7 cellular contexts compared by ENCODE assay signal in genomic region chr17:78185981-78186688, GRCh38. TPM values are rescaled to one million over a fixed set of nuclear protein-coding genes. Genes with fewer than 3 reads are reported as not detected.
DNase-seq lines count a peak whose midpoint lies in the region; ATAC-seq lines count a peak whose summit lies in the region.
"Had no signal": no experiment of that assay in that cellular context is flagged by ENCODE, and none has a peak within 500 bp of the region (broad histone marks: within the 10 kb centered on the region; RNA-seq: fewer than 3 reads in every experiment).

No MANE protein-coding gene starts in this region.

- H3K9me3 Mint-ChIP-seq in activated naive CD4-positive, alpha-beta T cell treated with anti-CD3 and anti-CD28 coated beads for 36 hours: no peaks in the 10 kb centered on the region
- H3K9me3 Mint-ChIP-seq in activated naive CD8-positive, alpha-beta T cell treated with anti-CD3 and anti-CD28 coated beads for 36 hours: no peaks in the 10 kb centered on the region
- no peaks in the 10 kb centered on the region for H3K9me3 Mint-ChIP-seq in naive thymus-derived CD8-positive, alpha-beta T cell

- peak; percentile 33 for DNase-seq in activated naive CD4-positive, alpha-beta T cell treated with anti-CD3 and anti-CD28 coated beads for 36 hours
- DNase-seq in activated naive CD4-positive, alpha-beta T cell (lab: John Stamatoyannopoulos, UW): no peak
- DNase-seq in activated naive CD8-positive, alpha-beta T cell treated with anti-CD3 and anti-CD28 coated beads for 36 hours: no peak
- DNase-seq in naive thymus-derived CD8-positive, alpha-beta T cell: no peak
- DNase-seq in DMS114 treated with DMSO at 0.1 percent for 48 hours (lab: John Stamatoyannopoulos, UW; ENCODE audit: unreplicated experiment): no peak

- peak overlapping the region; percentile 83 for H3K4me3 Mint-ChIP-seq in activated naive CD4-positive, alpha-beta T cell treated with anti-CD3 and anti-CD28 coated beads for 36 hours
- peak overlapping the region; percentile 88 for H3K4me3 Mint-ChIP-seq in activated naive CD8-positive, alpha-beta T cell treated with anti-CD3 and anti-CD28 coated beads for 36 hours
- H3K4me3 Mint-ChIP-seq in naive thymus-derived CD8-positive, alpha-beta T cell: peak overlapping the region; percentile 12 to 89 (median 71)

- POLR2A ChIA-PET in naive thymus-derived CD8-positive, alpha-beta T cell (lab: Charles Lee): interaction anchor here (0.5 to 1.2 kb wide), 5 partner anchors 13 to 740 kb away, joined by 3 to 4 read pairs (median 3); no protein-coding TSS in a partner anchor

- ATAC-seq in naive thymus-derived CD8-positive, alpha-beta T cell: peak in 1 of 2 donors; percentile 2
- ATAC-seq in HG02759 (IDR thresholded peaks at IDR 0.05; ENCODE audit: unreplicated experiment): no peak

- no peaks in the 10 kb centered on the region for H3K27me3 Mint-ChIP-seq in activated naive CD4-positive, alpha-beta T cell treated with anti-CD3 and anti-CD28 coated beads for 36 hours (ENCODE audit: low read depth)
- H3K27me3 Mint-ChIP-seq in activated naive CD8-positive, alpha-beta T cell treated with anti-CD3 and anti-CD28 coated beads for 36 hours: no peaks in the 10 kb centered on the region
- no peaks in the 10 kb centered on the region for H3K27me3 Mint-ChIP-seq in naive thymus-derived CD8-positive, alpha-beta T cell

- CTCF ChIA-PET in activated naive CD4-positive, alpha-beta T cell treated with anti-CD3 and anti-CD28 coated beads for 36 hours (lab: Charles Lee): interaction anchor here (0.6 to 1.9 kb wide), 5 partner anchors 10 to 65 kb away, joined by 3 to 11 read pairs (median 4); no protein-coding TSS in a partner anchor

- intact Hi-C loops in activated naive CD4-positive, alpha-beta T cell treated with anti-CD3 and anti-CD28 coated beads for 36 hours (cut with micrococcal nuclease): loop anchor here (2.0 to 5.0 kb wide), 2 partner anchors 29 to 164 kb away; partner anchors contain the start of gene BIRC5

- H3K27ac Mint-ChIP-seq in activated naive CD4-positive, alpha-beta T cell treated with anti-CD3 and anti-CD28 coated beads for 36 hours: peak overlapping the region; percentile 70
- H3K27ac Mint-ChIP-seq in activated naive CD8-positive, alpha-beta T cell treated with anti-CD3 and anti-CD28 coated beads for 36 hours: peak overlapping the region; percentile 81
- peak overlapping the region in 4 of 10 donors; percentile 10 to 70 (median 53) for H3K27ac Mint-ChIP-seq in naive thymus-derived CD8-positive, alpha-beta T cell

- peaks cover 38% of the 10 kb centered on the region for H3K36me3 Mint-ChIP-seq in activated naive CD4-positive, alpha-beta T cell treated with anti-CD3 and anti-CD28 coated beads for 36 hours (ENCODE audit: low read depth)
- peaks cover 43% of the 10 kb centered on the region for H3K36me3 Mint-ChIP-seq in activated naive CD8-positive, alpha-beta T cell treated with anti-CD3 and anti-CD28 coated beads for 36 hours
- no peaks in the 10 kb centered on the region for H3K36me3 Mint-ChIP-seq in naive thymus-derived CD8-positive, alpha-beta T cell

- H3K4me1 Mint-ChIP-seq in activated naive CD4-positive, alpha-beta T cell treated with anti-CD3 and anti-CD28 coated beads for 36 hours (ENCODE audit: low read depth): peaks cover 30% of the 10 kb centered on the region
- peaks cover 13% of the 10 kb centered on the region for H3K4me1 Mint-ChIP-seq in activated naive CD8-positive, alpha-beta T cell treated with anti-CD3 and anti-CD28 coated beads for 36 hours
- H3K4me1 Mint-ChIP-seq in naive thymus-derived CD8-positive, alpha-beta T cell: peaks cover 5 to 17% (median 10%) of the 10 kb centered on the region in 4 donors

RNA-seq across cellular contexts. Expression of gene TK1, which starts 0.7 kb away (rescaled TPM):
- total RNA-seq in activated naive CD4-positive, alpha-beta T cell treated with anti-CD3 and anti-CD28 coated beads for 36 hours: 100 to 1,000 TPM; 165 to 173 TPM
- 100 to 1,000 TPM; 144 to 150 TPM for total RNA-seq in activated naive CD8-positive, alpha-beta T cell treated with anti-CD3 and anti-CD28 coated beads for 36 hours
- not detected for total RNA-seq in naive thymus-derived CD8-positive, alpha-beta T cell
- 1 to 10 TPM in 1 of 3 donors, under 1 TPM in 1, not detected in 1; 0.18 to 1.1 TPM for polyA plus RNA-seq in naive thymus-derived CD8-positive, alpha-beta T cell

RNA-seq across cellular contexts. Expression of gene AFMID, which starts 1.0 kb away (rescaled TPM):
- 10 to 100 TPM; 13.6 to 13.7 TPM for total RNA-seq in activated naive CD4-positive, alpha-beta T cell treated with anti-CD3 and anti-CD28 coated beads for 36 hours
- total RNA-seq in activated naive CD8-positive, alpha-beta T cell treated with anti-CD3 and anti-CD28 coated beads for 36 hours: 10 to 100 TPM; 32.7 to 36.2 TPM
- 1 to 10 TPM; 1.8 to 2.4 TPM for total RNA-seq in naive thymus-derived CD8-positive, alpha-beta T cell
- 1 to 10 TPM in 2 of 3 donors, under 1 TPM in 1; 0.41 to 1.7 (median 1.6) TPM for polyA plus RNA-seq in naive thymus-derived CD8-positive, alpha-beta T cell

RNA-seq across cellular contexts. Expression of gene SYNGR2, which starts 17.8 kb away (rescaled TPM):
- total RNA-seq in activated naive CD4-positive, alpha-beta T cell treated with anti-CD3 and anti-CD28 coated beads for 36 hours: 100 to 1,000 TPM in 1 of 2 experiments, 10 to 100 TPM in 1; 96.3 to 103 TPM
- total RNA-seq in activated naive CD8-positive, alpha-beta T cell treated with anti-CD3 and anti-CD28 coated beads for 36 hours: 100 to 1,000 TPM; 126 to 127 TPM
- 10 to 100 TPM; 58.1 to 66.6 TPM for total RNA-seq in naive thymus-derived CD8-positive, alpha-beta T cell
- 100 to 1,000 TPM in 1 of 3 donors, 10 to 100 TPM in 2; 88.4 to 108 (median 92.1) TPM for polyA plus RNA-seq in naive thymus-derived CD8-positive, alpha-beta T cell

RNA-seq across cellular contexts. Expression of gene BIRC5, which starts 27.9 kb away (rescaled TPM):
- 100 to 1,000 TPM; 117 to 118 TPM for total RNA-seq in activated naive CD4-positive, alpha-beta T cell treated with anti-CD3 and anti-CD28 coated beads for 36 hours
- 100 to 1,000 TPM in 1 of 2 experiments, 10 to 100 TPM in 1; 92.4 to 102 TPM for total RNA-seq in activated naive CD8-positive, alpha-beta T cell treated with anti-CD3 and anti-CD28 coated beads for 36 hours
- total RNA-seq in naive thymus-derived CD8-positive, alpha-beta T cell: under 1 TPM in 1 of 2 experiments, not detected in 1; 0.30 TPM
- not detected for polyA plus RNA-seq in naive thymus-derived CD8-positive, alpha-beta T cell

RNA-seq across cellular contexts. Expression of gene C17orf99, which starts 40.0 kb away (rescaled TPM):
- total RNA-seq in activated naive CD4-positive, alpha-beta T cell treated with anti-CD3 and anti-CD28 coated beads for 36 hours: not detected
- not detected for total RNA-seq in activated naive CD8-positive, alpha-beta T cell treated with anti-CD3 and anti-CD28 coated beads for 36 hours
- under 1 TPM in 1 of 2 experiments, not detected in 1; 0.60 TPM for total RNA-seq in naive thymus-derived CD8-positive, alpha-beta T cell
- polyA plus RNA-seq in naive thymus-derived CD8-positive, alpha-beta T cell: not detected
- total RNA-seq: right lobe of liver had no signal

Comparison
In these comparisons a context has a peak if more than half of its experiments do, and no peak if none do; other contexts are left out.
1. RNA of gene TK1, which starts 0.7 kb away (total RNA-seq): 165 to 173 TPM in activated naive CD4-positive, alpha-beta T cell treated with anti-CD3 and anti-CD28 coated beads for 36 hours and 144 to 150 TPM in activated naive CD8-positive, alpha-beta T cell treated with anti-CD3 and anti-CD28 coated beads for 36 hours; not detected in naive thymus-derived CD8-positive, alpha-beta T cell; every median in the first group is over 100 times any median in the second.
2. RNA of gene AFMID, which starts 1.0 kb away (total RNA-seq): 32.7 to 36.2 TPM in activated naive CD8-positive, alpha-beta T cell treated with anti-CD3 and anti-CD28 coated beads for 36 hours and 13.6 to 13.7 TPM in activated naive CD4-positive, alpha-beta T cell treated with anti-CD3 and anti-CD28 coated beads for 36 hours; 1.8 to 2.4 TPM in naive thymus-derived CD8-positive, alpha-beta T cell; every median in the first group is over 4 times any median in the second.
3. Peak in every context shown above with its lines, with median percentiles within 50 percentile points of each other: H3K4me3 Mint-ChIP-seq.